In the genomic region with DNA sequence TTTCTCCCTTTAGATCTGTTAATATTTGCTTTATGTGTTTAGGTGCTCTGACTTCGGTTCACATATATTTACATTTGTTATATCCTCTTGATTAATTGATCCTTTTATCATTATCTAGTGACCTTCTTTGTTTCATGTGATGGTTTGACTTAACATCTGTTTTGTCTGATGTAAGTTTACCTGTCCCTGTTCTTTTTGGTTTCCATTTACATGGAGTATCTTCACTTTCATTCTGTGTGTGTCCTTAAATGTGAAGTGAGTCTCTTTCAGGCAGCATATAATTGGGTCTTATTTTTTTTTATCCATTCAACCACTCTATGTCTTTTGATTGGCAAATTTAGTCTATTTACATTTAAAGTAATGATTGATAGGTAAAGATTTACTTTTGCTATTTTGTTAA, we compare ENCODE assay signal across 16 cellular contexts. TPM values are rescaled to one million over a fixed set of nuclear protein-coding genes. Genes with fewer than 3 reads are reported as not detected.
A peak's percentile ranks its signal among the peaks of the same experiment; 100 is the strongest.
DNase-seq lines count a peak whose midpoint lies in the region; ATAC-seq and TF ChIP-seq lines count a peak whose summit lies in the region.
"Had no signal": no experiment of that assay in that cellular context is flagged by ENCODE, and none has a peak within 500 bp of the region (broad histone marks: within the 10 kb centered on the region; RNA-seq: fewer than 3 reads in every experiment).

No MANE protein-coding gene starts in this region.

- peaks cover 42% of the 10 kb centered on the region for H3K36me3 Mint-ChIP-seq in activated CD4-positive, alpha-beta T cell treated with anti-CD3 and anti-CD28 coated beads, Interleukin-2, amount 10 ng/mL, durations not matched to agents 24 days and 14 days (ENCODE audit: low read depth)
- H3K36me3 Mint-ChIP-seq in natural killer cell treated with Interleukin-12 subunit alpha and Interleukin-12 subunit beta and Interleukin-15 and Interleukin-18, amount 100 ng/mL, for 72 hours: peaks cover 59% of the 10 kb centered on the region
- H3K36me3 Mint-ChIP-seq in natural killer cell: peaks cover 33% of the 10 kb centered on the region
- H3K36me3 Mint-ChIP-seq in stimulated activated effector memory CD8-positive, alpha-beta T cell treated with anti-CD3 and anti-CD28 coated beads, Interleukin-12 subunit alpha, Interleukin-12 subunit beta, amount 100 ng/mL, for 72 hours: peaks cover 10% of the 10 kb centered on the region
- H3K36me3 Mint-ChIP-seq in effector memory CD8-positive, alpha-beta T cell (ENCODE audit: insufficient read depth): peaks cover 5% of the 10 kb centered on the region

- no peak overlapping the region for H3K4me3 Mint-ChIP-seq in activated CD4-positive, alpha-beta T cell treated with anti-CD3 and anti-CD28 coated beads, Interleukin-2, amount 10 ng/mL, durations not matched to agents 24 days and 14 days
- peak overlapping the region; percentile 68 for H3K4me3 Mint-ChIP-seq in natural killer cell treated with Interleukin-12 subunit alpha and Interleukin-12 subunit beta and Interleukin-15 and Interleukin-18, amount 100 ng/mL, for 72 hours
- H3K4me3 Mint-ChIP-seq in natural killer cell: no peak overlapping the region
- no peak overlapping the region for H3K4me3 Mint-ChIP-seq in stimulated activated effector memory CD8-positive, alpha-beta T cell treated with anti-CD3 and anti-CD28 coated beads, Interleukin-12 subunit alpha, Interleukin-12 subunit beta, amount 100 ng/mL, for 72 hours
- H3K4me3 Mint-ChIP-seq in effector memory CD8-positive, alpha-beta T cell: no peak overlapping the region
- H3K4me3 Mint-ChIP-seq: B cell; CD8-positive, alpha-beta T cell; GM23338; HFFc6 had no signal

- H3K27me3 Mint-ChIP-seq in activated CD4-positive, alpha-beta T cell treated with anti-CD3 and anti-CD28 coated beads, Interleukin-2, amount 10 ng/mL, durations not matched to agents 24 days and 14 days: no peaks in the 10 kb centered on the region
- H3K27me3 Mint-ChIP-seq in natural killer cell treated with Interleukin-12 subunit alpha and Interleukin-12 subunit beta and Interleukin-15 and Interleukin-18, amount 100 ng/mL, for 72 hours: no peaks in the 10 kb centered on the region
- H3K27me3 Mint-ChIP-seq in natural killer cell (ENCODE audit: low read depth in 2 of 2): no peaks in the 10 kb centered on the region
- no peaks in the 10 kb centered on the region for H3K27me3 Mint-ChIP-seq in effector memory CD8-positive, alpha-beta T cell
- H3K27me3 Mint-ChIP-seq: B cell had no signal

- H3K27ac Mint-ChIP-seq in activated CD4-positive, alpha-beta T cell treated with anti-CD3 and anti-CD28 coated beads, Interleukin-2, amount 10 ng/mL, durations not matched to agents 24 days and 14 days: peak overlapping the region; percentile 6
- H3K27ac Mint-ChIP-seq in natural killer cell treated with Interleukin-12 subunit alpha and Interleukin-12 subunit beta and Interleukin-15 and Interleukin-18, amount 100 ng/mL, for 72 hours: peak overlapping the region; percentile 54 to 65
- H3K27ac Mint-ChIP-seq in natural killer cell: no peak overlapping the region
- peak overlapping the region; percentile 21 for H3K27ac Mint-ChIP-seq in stimulated activated effector memory CD8-positive, alpha-beta T cell treated with anti-CD3 and anti-CD28 coated beads, Interleukin-12 subunit alpha, Interleukin-12 subunit beta, amount 100 ng/mL, for 72 hours
- H3K27ac Mint-ChIP-seq in effector memory CD8-positive, alpha-beta T cell: no peak overlapping the region
- H3K27ac Mint-ChIP-seq: B cell; CD8-positive, alpha-beta T cell; GM23338; HFFc6 had no signal

- intact Hi-C loops in activated CD4-positive, alpha-beta T cell treated with anti-CD3 and anti-CD28 coated beads, Interleukin-2, amount 10 ng/mL, durations not matched to agents 24 days and 14 days (cut with micrococcal nuclease): loop anchor here (5.0 kb wide), 1 partner anchor 146 kb away; no protein-coding TSS in a partner anchor
- intact Hi-C loops in natural killer cell (cut with micrococcal nuclease): no loop called here

- DNase-seq in activated CD4-positive, alpha-beta T cell treated with anti-CD3 and anti-CD28 coated beads, Interleukin-2, amount 10 ng/mL, durations not matched to agents 24 days and 14 days: no peak
- DNase-seq in activated CD4-positive, alpha-beta T cell treated with anti-CD3 and anti-CD28 coated beads, Interleukin-2, amount 50 U/mL, for 4 hours: no peak
- no peak for DNase-seq in natural killer cell treated with Interleukin-12 subunit alpha and Interleukin-12 subunit beta and Interleukin-15 and Interleukin-18, amount 100 ng/mL, for 72 hours (ENCODE audit: low spot score)
- DNase-seq in natural killer cell: no peak
- no peak for DNase-seq in stimulated activated effector memory CD8-positive, alpha-beta T cell treated with anti-CD3 and anti-CD28 coated beads, Interleukin-12 subunit alpha, Interleukin-12 subunit beta, amount 100 ng/mL, for 72 hours (ENCODE audit: low spot score in 2 of 2)
- no peak for DNase-seq in effector memory CD8-positive, alpha-beta T cell
- no peak for DNase-seq in activated naive CD4-positive, alpha-beta T cell (lab: John Stamatoyannopoulos, UW)
- DNase-seq: 8988T; Calu3; CD8-positive, alpha-beta T cell; DMS79 treated with DMSO at 0.1 percent for 48 hours; GF-D8; HCEC 1CT; HFFc6 had no signal

- peaks cover 35% of the 10 kb centered on the region for H3K9me3 Mint-ChIP-seq in activated CD4-positive, alpha-beta T cell treated with anti-CD3 and anti-CD28 coated beads, Interleukin-2, amount 10 ng/mL, durations not matched to agents 24 days and 14 days
- peaks cover 17% of the 10 kb centered on the region for H3K9me3 Mint-ChIP-seq in natural killer cell treated with Interleukin-12 subunit alpha and Interleukin-12 subunit beta and Interleukin-15 and Interleukin-18, amount 100 ng/mL, for 72 hours
- peaks cover 17% of the 10 kb centered on the region in 2 donors for H3K9me3 Mint-ChIP-seq in natural killer cell
- peaks cover 25% of the 10 kb centered on the region for H3K9me3 Mint-ChIP-seq in stimulated activated effector memory CD8-positive, alpha-beta T cell treated with anti-CD3 and anti-CD28 coated beads, Interleukin-12 subunit alpha, Interleukin-12 subunit beta, amount 100 ng/mL, for 72 hours
- peaks cover 7 to 24% of the 10 kb centered on the region in 2 donors for H3K9me3 Mint-ChIP-seq in effector memory CD8-positive, alpha-beta T cell

- no peak for TF ChIP-seq CTCF in natural killer cell (IDR thresholded peaks at IDR 0.05)

- no peak for ATAC-seq in natural killer cell treated with Interleukin-12 subunit alpha and Interleukin-12 subunit beta and Interleukin-15 and Interleukin-18, amount 100 ng/mL, for 72 hours
- no peak for ATAC-seq in natural killer cell
- no peak for ATAC-seq in stimulated activated effector memory CD8-positive, alpha-beta T cell treated with anti-CD3 and anti-CD28 coated beads, Interleukin-12 subunit alpha, Interleukin-12 subunit beta, amount 100 ng/mL, for 72 hours
- no peak for ATAC-seq in effector memory CD8-positive, alpha-beta T cell (replicated peaks)
- ATAC-seq: CD8-positive, alpha-beta T cell; GM23338 had no signal

- H3K4me1 Mint-ChIP-seq in activated CD4-positive, alpha-beta T cell treated with anti-CD3 and anti-CD28 coated beads, Interleukin-2, amount 10 ng/mL, durations not matched to agents 24 days and 14 days: peaks cover 6% of the 10 kb centered on the region
- peaks cover 11 to 16% of the 10 kb centered on the region in 2 donors for H3K4me1 Mint-ChIP-seq in natural killer cell treated with Interleukin-12 subunit alpha and Interleukin-12 subunit beta and Interleukin-15 and Interleukin-18, amount 100 ng/mL, for 72 hours (ENCODE audit: low read depth in 2 of 2)
- H3K4me1 Mint-ChIP-seq in natural killer cell: no peaks in the 10 kb centered on the region
- H3K4me1 Mint-ChIP-seq in stimulated activated effector memory CD8-positive, alpha-beta T cell treated with anti-CD3 and anti-CD28 coated beads, Interleukin-12 subunit alpha, Interleukin-12 subunit beta, amount 100 ng/mL, for 72 hours: peaks cover 15% of the 10 kb centered on the region
- peaks cover 2 to 4% of the 10 kb centered on the region in 2 donors for H3K4me1 Mint-ChIP-seq in effector memory CD8-positive, alpha-beta T cell (ENCODE audit: low read depth in 2 of 2)
- H3K4me1 Mint-ChIP-seq: B cell, GM23338 had no signal

RNA-seq across cellular contexts. Expression of a gene that starts 24.2 kb away (rescaled TPM):
- 16.1 and 18.0 TPM in 2 replicates for total RNA-seq in activated CD4-positive, alpha-beta T cell treated with anti-CD3 and anti-CD28 coated beads, Interleukin-2, amount 10 ng/mL, durations not matched to agents 24 days and 14 days
- 10 to 100 TPM in 1 of 2 donors, 1 to 10 TPM in 1; 6.1 to 15.0 TPM for total RNA-seq in natural killer cell treated with Interleukin-12 subunit alpha and Interleukin-12 subunit beta and Interleukin-15 and Interleukin-18, amount 100 ng/mL, for 72 hours
- 1 to 10 TPM; 1.7 to 2.6 (median 1.9) TPM for total RNA-seq in natural killer cell

RNA-seq across cellular contexts. Expression of a gene that starts 24.4 kb away (rescaled TPM):
- 4.7 and 5.9 TPM in 2 replicates for total RNA-seq in activated CD4-positive, alpha-beta T cell treated with anti-CD3 and anti-CD28 coated beads, Interleukin-2, amount 10 ng/mL, durations not matched to agents 24 days and 14 days
- 1 to 10 TPM; 5.1 to 9.1 TPM for total RNA-seq in natural killer cell treated with Interleukin-12 subunit alpha and Interleukin-12 subunit beta and Interleukin-15 and Interleukin-18, amount 100 ng/mL, for 72 hours
- total RNA-seq in natural killer cell: 10 to 100 TPM in 1 of 3 donors, 1 to 10 TPM in 2; 7.1 to 11.0 (median 8.8) TPM

Comparison
In these comparisons a context has a peak if more than half of its experiments do, and no peak if none do; other contexts are left out.
1. H3K27ac Mint-ChIP-seq: peak in activated CD4-positive, alpha-beta T cell treated with anti-CD3 and anti-CD28 coated beads, Interleukin-2, amount 10 ng/mL, durations not matched to agents 24 days and 14 days (single experiment), natural killer cell treated with Interleukin-12 subunit alpha and Interleukin-12 subunit beta and Interleukin-15 and Interleukin-18, amount 100 ng/mL, for 72 hours (2 of 2) and stimulated activated effector memory CD8-positive, alpha-beta T cell treated with anti-CD3 and anti-CD28 coated beads, Interleukin-12 subunit alpha, Interleukin-12 subunit beta, amount 100 ng/mL, for 72 hours (single experiment); none in natural killer cell (0 of 2) and effector memory CD8-positive, alpha-beta T cell (0 of 2).